ENCODE assay signal across 9 cellular contexts in the genomic region with DNA sequence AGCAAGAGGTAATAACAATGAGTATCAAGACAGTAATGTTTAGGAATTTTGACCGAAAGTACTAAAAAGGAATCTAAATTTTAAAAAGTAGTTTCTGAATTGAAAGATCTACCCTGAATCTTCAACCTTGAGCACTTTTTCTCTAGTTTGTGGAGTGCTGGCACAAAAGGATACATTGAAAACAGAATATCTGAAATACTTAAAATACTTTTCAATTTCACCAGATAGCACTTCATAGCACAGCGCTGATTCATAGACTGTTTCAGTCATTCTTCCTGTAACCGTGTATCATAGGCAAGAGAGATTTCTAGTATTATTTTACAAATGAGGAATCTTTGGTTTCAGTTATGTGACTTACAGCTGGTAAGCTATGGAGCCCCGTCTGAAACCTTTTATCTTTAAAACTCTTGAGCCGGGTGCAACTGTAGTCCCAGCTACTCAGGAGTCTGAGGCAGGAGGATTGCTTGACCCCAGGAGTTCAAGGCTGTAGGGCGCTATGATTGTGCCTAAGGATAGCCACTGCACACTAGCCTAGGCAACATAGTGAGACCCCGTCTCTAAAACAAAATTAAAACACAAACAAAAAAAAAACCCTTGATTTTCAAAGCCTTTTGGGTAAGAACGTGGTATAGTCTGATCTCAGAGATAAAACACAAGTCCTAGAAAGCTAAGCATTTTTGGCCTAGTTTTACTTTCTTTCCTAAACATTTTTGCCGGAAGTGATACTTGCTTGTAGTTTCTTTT. TPM values are rescaled to one million over a fixed set of nuclear protein-coding genes. Genes with fewer than 3 reads are reported as not detected.
A peak's percentile ranks its signal among the peaks of the same experiment; 100 is the strongest.
DNase-seq lines count a peak whose midpoint lies in the region; ATAC-seq and TF ChIP-seq lines count a peak whose summit lies in the region.
"Had no signal": no experiment of that assay in that cellular context is flagged by ENCODE, and none has a peak within 500 bp of the region (broad histone marks: within the 10 kb centered on the region; RNA-seq: fewer than 3 reads in every experiment).

No MANE protein-coding gene starts in this region.

- no peak overlapping the region for H2AFZ ChIP-seq in IMR-90 (replicated peaks; ENCODE audit: low read length, poor library complexity)

- no TSS peak for BruUV-seq in IMR-90 (replicated peaks; lab: Mats Ljungman, UMichigan)

- H3K9ac ChIP-seq in IMR-90 (ENCODE audit: low read depth, low read length): peak overlapping the region; percentile 84; the same call in 1 of the 2 replicates

- peak overlapping the region; percentile 100 for H3K18ac ChIP-seq in IMR-90 (ENCODE audit: low read depth, low read length)

- H4K20me1 ChIP-seq in IMR-90 (ENCODE audit: insufficient read depth, low read length): no peaks in the 10 kb centered on the region

- peak overlapping the region; percentile 99; the same call in 1 of the 2 replicates for H3K4me2 ChIP-seq in IMR-90 (ENCODE audit: low read depth, low read length)

- CTCF ChIA-PET in BJ (lab: Yijun Ruan, JAX): no interaction called here
- CTCF ChIA-PET in IMR-90 (lab: Yijun Ruan, JAX): interaction anchor here (0.6 to 1.3 kb wide), 3 partner anchors 23 to 315 kb away, joined by 3 to 4 read pairs (median 4); no protein-coding TSS in a partner anchor

- in situ Hi-C loops in IMR-90 (cut with MboI; ENCODE audit: low sequenced_read_pairs) (no loop called here), astrocyte of the spinal cord (cut with HindIII; ENCODE audit: low sequenced_read_pairs) (no loop called here)

- H3K4me1 ChIP-seq in IMR-90 (ENCODE audit: control insufficient read depth, insufficient read depth, low read length): peaks cover 14% of the 10 kb centered on the region

- H3K9me3 ChIP-seq in IMR-90 (ENCODE audit: control insufficient read depth, insufficient read depth, low read length): no peaks in the 10 kb centered on the region

- H3K23ac ChIP-seq in IMR-90 (ENCODE audit: low read depth, low read length): peak overlapping the region; percentile 96

- H2BK120ac ChIP-seq in IMR-90 (ENCODE audit: low read depth, low read length): peak overlapping the region; percentile 97

- POLR2A ChIA-PET in BJ (lab: Charles Lee): no interaction called here
- POLR2A ChIA-PET in IMR-90 (lab: Charles Lee; ENCODE audit: unreplicated experiment): interaction anchor here (0.6 kb wide), 1 partner anchor 1007 kb away, joined by 6 read pairs; no protein-coding TSS in a partner anchor

- dilution Hi-C loops in IMR-90 (cut with HindIII; ENCODE audit: low sequenced_read_pairs, unreplicated experiment): no loop called here

- peaks cover 28 to 33% of the 10 kb centered on the region in 2 experiments for H3K79me1 ChIP-seq in IMR-90 (ENCODE audit: low read depth in 1 of 2, low read length in 2 of 2)

- H3K4me3 ChIP-seq in BJ (ENCODE audit: low read depth, low read length) (no peak overlapping the region), IMR-90 (ENCODE audit: insufficient read depth, low read depth, low read length) (no peak overlapping the region; the same call in 1 of the 2 replicates), astrocyte of the spinal cord (ENCODE audit: low read depth, low read length) (no peak overlapping the region)

- TF ChIP-seq CTCF in BJ (IDR thresholded peaks at IDR 0.05; ENCODE audit: insufficient read depth, low read depth, low read length) (no peak), IMR-90 (conservative IDR thresholded peaks at IDR 0.05; ENCODE audit: low read depth, low read length) (no peak), astrocyte of the spinal cord (IDR thresholded peaks at IDR 0.05; ENCODE audit: low read depth, low read length) (no peak)

- H3K36me3 ChIP-seq in BJ (ENCODE audit: control insufficient read depth, insufficient read depth, low read length): peaks cover 5% of the 10 kb centered on the region
- peaks cover 22% of the 10 kb centered on the region for H3K36me3 ChIP-seq in IMR-90 (ENCODE audit: control insufficient read depth, insufficient read depth, low read length)

- H4K91ac ChIP-seq in IMR-90 (ENCODE audit: insufficient read depth, low read depth, low read length): peak overlapping the region; percentile 94

- H2AK9ac ChIP-seq in IMR-90 (replicated peaks; ENCODE audit: low read depth, low read length, poor library complexity): peak overlapping the region; percentile 76

- H4K5ac ChIP-seq in IMR-90 (ENCODE audit: low read depth, low read length): peak overlapping the region; percentile 98

- H2BK20ac ChIP-seq in IMR-90 (ENCODE audit: low read depth, low read length): peak overlapping the region; percentile 97

- peak overlapping the region; percentile 96 for H3K27ac ChIP-seq in IMR-90 (ENCODE audit: insufficient read depth, low read length)

- H2BK5ac ChIP-seq in IMR-90 (ENCODE audit: low read depth, low read length, poor library complexity, severe bottlenecking): peak overlapping the region; percentile 99

- H2AK5ac ChIP-seq in IMR-90 (ENCODE audit: low read depth, low read length): peak overlapping the region; percentile 90

- peak overlapping the region; percentile 81 to 98 for H4K8ac ChIP-seq in IMR-90 (ENCODE audit: low read depth in 2 of 2, low read length in 2 of 2)

- peaks cover 6% of the 10 kb centered on the region for H3K9me1 ChIP-seq in IMR-90 (ENCODE audit: insufficient read depth, low read length)

- peak overlapping the region; percentile 94 for H3K14ac ChIP-seq in IMR-90 (replicated peaks; ENCODE audit: low read depth, low read length)

- intact Hi-C loops in IMR-90 (cut with micrococcal nuclease): loop anchor here (2.0 kb wide), 1 partner anchor 32 kb away; no protein-coding TSS in a partner anchor

- H3K4ac ChIP-seq in IMR-90 (ENCODE audit: low read depth, low read length): peak overlapping the region; percentile 97

- H3K56ac ChIP-seq in IMR-90 (ENCODE audit: extremely low read depth, insufficient read depth, low read length): peak overlapping the region; percentile 99

- DNase-seq in BJ (ENCODE audit: low read depth) (peak; percentile 68), IMR-90 (peak; percentile 90), astrocyte of the spinal cord (ENCODE audit: low read depth, low spot score) (peak; percentile 87), lung microvascular endothelial cell (ENCODE audit: low read depth in 2 of 2) (peak; percentile 75 to 80), NCI-H146 (lab: John Stamatoyannopoulos, UW) (no peak), DMS79 treated with DMSO at 0.1 percent for 48 hours (lab: John Stamatoyannopoulos, UW) (no peak)
- DNase-seq in NK-92 treated with Interleukin-12 subunit alpha and Interleukin-12 subunit beta, amount 100 ng/mL, for 24 hours (lab: John Stamatoyannopoulos, UW): no peak
- DNase-seq: caudate nucleus had no signal

- no peak for TF ChIP-seq RAD21 in IMR-90 (IDR thresholded peaks at IDR 0.05; ENCODE audit: low read length)

- H3K27me3 ChIP-seq in BJ (ENCODE audit: control insufficient read depth, insufficient read depth, low read length) (no peaks in the 10 kb centered on the region), IMR-90 (ENCODE audit: control insufficient read depth, insufficient read depth, low read length) (no peaks in the 10 kb centered on the region)

- peak; percentile 86 for ATAC-seq in IMR-90 (ENCODE audit: low read depth)
- ATAC-seq in HG02759 (IDR thresholded peaks at IDR 0.05; ENCODE audit: unreplicated experiment): no peak

- H2BK15ac ChIP-seq in IMR-90 (ENCODE audit: low read depth, low read length): peak overlapping the region; percentile 96

- TF ChIP-seq POLR2A in IMR-90 (IDR thresholded peaks at IDR 0.05; ENCODE audit: low read depth, low read length): no peak

- no CpG with 5 or more reads among the region's 9 CpGs for WGBS in IMR-90 (ENCODE audit: extremely low coverage in 2 of 2, insufficient read length in 1 of 2), 2 experiments

TF ChIP-seq in IMR-90, 13 proteins besides CTCF, POLR2A, EP300 and RAD21 (continues in another document):
- TF ChIP-seq CEBPB (IDR thresholded peaks at IDR 0.05; ENCODE audit: low read depth, low read length) (peak; percentile 26; the same call in 1 of the 2 replicates), MAFK (IDR thresholded peaks at IDR 0.05; ENCODE audit: low read depth, low read length) (no peak), SMC3 (IDR thresholded peaks at IDR 0.05; ENCODE audit: low read depth, low read length) (no peak), RFX5 (IDR thresholded peaks at IDR 0.05; ENCODE audit: low read depth, low read length) (no peak), RCOR1 (IDR thresholded peaks at IDR 0.05; ENCODE audit: insufficient replicate concordance, low read length) (no peak), BHLHE40 (IDR thresholded peaks at IDR 0.05; ENCODE audit: low read depth, low read length) (no peak), MAZ (IDR thresholded peaks at IDR 0.05; ENCODE audit: borderline replicate concordance, low read depth, low read length) (no peak), ELK1 (IDR thresholded peaks at IDR 0.05; ENCODE audit: borderline replicate concordance, low read depth, low read length) (no peak), CHD1 (IDR thresholded peaks at IDR 0.05; ENCODE audit: low read depth, low read length) (no peak), MXI1 (IDR thresholded peaks at IDR 0.05; ENCODE audit: borderline replicate concordance, low read depth, low read length) (no peak), FOS (IDR thresholded peaks at IDR 0.05; ENCODE audit: low read depth, low read length) (peak; percentile 18; the same call in 1 of the 2 replicates)
- TF ChIP-seq, protein P1, sequence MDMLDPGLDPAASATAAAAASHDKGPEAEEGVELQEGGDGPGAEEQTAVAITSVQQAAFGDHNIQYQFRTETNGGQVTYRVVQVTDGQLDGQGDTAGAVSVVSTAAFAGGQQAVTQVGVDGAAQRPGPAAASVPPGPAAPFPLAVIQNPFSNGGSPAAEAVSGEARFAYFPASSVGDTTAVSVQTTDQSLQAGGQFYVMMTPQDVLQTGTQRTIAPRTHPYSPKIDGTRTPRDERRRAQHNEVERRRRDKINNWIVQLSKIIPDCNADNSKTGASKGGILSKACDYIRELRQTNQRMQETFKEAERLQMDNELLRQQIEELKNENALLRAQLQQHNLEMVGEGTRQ (IDR thresholded peaks at IDR 0.05; ENCODE audit: low read depth, low read length): no peak

RNA-seq across cellular contexts. Expression of gene FHIP2A, which starts 35.1 kb away (rescaled TPM):
- polyA plus RNA-seq in BJ (2011; rRNA removed): 13.4 and 22.2 TPM in 2 replicates
- 35.5 TPM in 2 replicates for polyA minus RNA-seq in BJ (2011; rRNA and poly(A)+ RNA removed)
- total RNA-seq in IMR-90 (2012; rRNA removed): 16.5 and 21.7 TPM in 2 replicates
- polyA plus RNA-seq in IMR-90 (2012; rRNA removed): 8.9 and 10.7 TPM in 2 replicates
- 2.5 and 7.1 TPM in 2 replicates for polyA plus RNA-seq in IMR-90 (2012; cell fraction: cytosol; rRNA removed)
- polyA plus RNA-seq in IMR-90 (2012; cell fraction: nucleus; rRNA removed; ENCODE audit: low replicate concordance): 39.6 and 46.5 TPM in 2 replicates
- 20.5 and 24.2 TPM in 2 replicates for total RNA-seq in lung microvascular endothelial cell

Comparison
In these comparisons a context has a peak if more than half of its experiments do, and no peak if none do; other contexts are left out.
1. DNase-seq: peak in BJ (single experiment), IMR-90 (single experiment), astrocyte of the spinal cord (single experiment) and lung microvascular endothelial cell (2 of 2); none in NCI-H146 (single experiment), DMS79 treated with DMSO at 0.1 percent for 48 hours (single experiment) and NK-92 treated with Interleukin-12 subunit alpha and Interleukin-12 subunit beta, amount 100 ng/mL, for 24 hours (single experiment).